ENCODE assay signal across 25 cellular contexts in genomic region chr7:12323415-12323814, GRCh38.
DNase-seq lines count a peak whose midpoint lies in the region; ATAC-seq and TF ChIP-seq lines count a peak whose summit lies in the region.
"Had no signal": no experiment of that assay in that cellular context is flagged by ENCODE, and none has a peak within 500 bp of the region (broad histone marks: within the 10 kb centered on the region; RNA-seq: fewer than 3 reads in every experiment).

No MANE protein-coding gene starts in this region.

- peak; percentile 13 for ATAC-seq in GM18498 (IDR thresholded peaks at IDR 0.05; ENCODE audit: unreplicated experiment)
- ATAC-seq in GM21786 (IDR thresholded peaks at IDR 0.05; ENCODE audit: unreplicated experiment), result peak; percentile 15
- no peak for ATAC-seq in omental fat pad (ENCODE audit: low FRiP score)
- no peak for ATAC-seq in HG02840 (IDR thresholded peaks at IDR 0.05; ENCODE audit: low FRiP score, unreplicated experiment)
- ATAC-seq: HCT116; left ventricle myocardium superior; naive thymus-derived CD4-positive, alpha-beta T cell had no signal

- H3K36me3 Mint-ChIP-seq in glutamatergic neuron (ENCODE audit: unreplicated experiment), result no peaks in the 10 kb centered on the region
- H3K36me3 Mint-ChIP-seq: CD4-positive, CD25-positive, alpha-beta regulatory T cell; naive thymus-derived CD4-positive, alpha-beta T cell had no signal

- H3K4me3 Mint-ChIP-seq in glutamatergic neuron (ENCODE audit: unreplicated experiment), result no peak overlapping the region
- H3K4me3 Mint-ChIP-seq: activated CD4-positive, alpha-beta T cell treated with anti-CD3 and anti-CD28 coated beads, Interleukin-2, amount 10 ng/mL, durations not matched to agents 7 days and 5 days; activated T-helper 1 cell treated with anti-CD3 and anti-CD28 coated beads, Interleukin-12 subunit alpha, Interleukin-12 subunit beta, Interleukin-2, Interleukin-4 antibody, amounts not matched to agents 30 ng/mL and 10 ng/mL and 1 ng/mL, durations not matched to agents 14 hours and 24 hours and 36 hours; CD4-positive, CD25-positive, alpha-beta regulatory T cell; endodermal cell; mesothelial cell of epicardium; naive thymus-derived CD4-positive, alpha-beta T cell had no signal

- peaks cover 2% of the 10 kb centered on the region for H3K27me3 Mint-ChIP-seq in glutamatergic neuron (ENCODE audit: unreplicated experiment)
- H3K27me3 Mint-ChIP-seq: activated CD4-positive, alpha-beta T cell treated with anti-CD3 and anti-CD28 coated beads, Interleukin-2, amount 10 ng/mL, durations not matched to agents 7 days and 5 days; CD4-positive, CD25-positive, alpha-beta regulatory T cell had no signal

- TF ChIP-seq CTCF in glutamatergic neuron (IDR thresholded peaks at IDR 0.05; ENCODE audit: partially characterized antibody, unreplicated experiment) (no peak), omental fat pad (IDR thresholded peaks at IDR 0.05) (no peak)

- H3K27ac Mint-ChIP-seq in glutamatergic neuron (ENCODE audit: unreplicated experiment), result peak overlapping the region; percentile 7
- H3K27ac Mint-ChIP-seq: activated CD4-positive, alpha-beta T cell treated with anti-CD3 and anti-CD28 coated beads, Interleukin-2, amount 10 ng/mL, durations not matched to agents 7 days and 5 days; activated T-helper 1 cell treated with anti-CD3 and anti-CD28 coated beads, Interleukin-12 subunit alpha, Interleukin-12 subunit beta, Interleukin-2, Interleukin-4 antibody, amounts not matched to agents 30 ng/mL and 10 ng/mL and 1 ng/mL, durations not matched to agents 14 hours and 24 hours and 36 hours; CD4-positive, CD25-positive, alpha-beta regulatory T cell; endodermal cell; mesothelial cell of epicardium; naive thymus-derived CD4-positive, alpha-beta T cell had no signal

- DNase-seq in NCI-H1105 (lab: John Stamatoyannopoulos, UW) (peak; percentile 47), glutamatergic neuron (no peak), omental fat pad (ENCODE audit: low spot score) (no peak), glomerular visceral epithelial cell (ENCODE audit: extremely low spot score) (no peak), DMS114 treated with DMSO at 0.1 percent for 48 hours (lab: John Stamatoyannopoulos, UW; ENCODE audit: unreplicated experiment) (no peak)
- DNase-seq: activated CD4-positive, alpha-beta T cell treated with anti-CD3 and anti-CD28 coated beads, Interleukin-2, amount 10 ng/mL, durations not matched to agents 7 days and 5 days; activated naive CD4-positive, alpha-beta T cell treated with anti-CD3 and anti-CD28 coated beads, Interleukin-2, amount 50 U/mL, for 16 hours; cortex of kidney; endodermal cell; esophagus squamous epithelium; KBM-7; left ventricle myocardium superior; naive thymus-derived CD4-positive, alpha-beta T cell; NCI-H1694 treated with DMSO at 0.1 percent for 48 hours; occipital lobe; SK-N-SH; stimulated activated CD4-positive, alpha-beta T cell treated with anti-CD3 and anti-CD28 coated beads, Interleukin-1b, Interleukin-23, amount 100 ng/mL, for 48 hours; upper lobe of left lung had no signal

- H3K4me1 Mint-ChIP-seq in glutamatergic neuron (ENCODE audit: low read depth, unreplicated experiment), result peaks cover 18% of the 10 kb centered on the region
- H3K4me1 Mint-ChIP-seq: activated CD4-positive, alpha-beta T cell treated with anti-CD3 and anti-CD28 coated beads, Interleukin-2, amount 10 ng/mL, durations not matched to agents 7 days and 5 days; CD4-positive, CD25-positive, alpha-beta regulatory T cell had no signal

- H3K9me3 Mint-ChIP-seq in glutamatergic neuron (ENCODE audit: unreplicated experiment), result peaks cover 1% of the 10 kb centered on the region
- H3K9me3 Mint-ChIP-seq: activated CD4-positive, alpha-beta T cell treated with anti-CD3 and anti-CD28 coated beads, Interleukin-2, amount 10 ng/mL, durations not matched to agents 7 days and 5 days; activated T-helper 1 cell treated with anti-CD3 and anti-CD28 coated beads, Interleukin-12 subunit alpha, Interleukin-12 subunit beta, Interleukin-2, Interleukin-4 antibody, amounts not matched to agents 30 ng/mL and 10 ng/mL and 1 ng/mL, durations not matched to agents 14 hours and 24 hours and 36 hours; CD4-positive, CD25-positive, alpha-beta regulatory T cell; endodermal cell; mesothelial cell of epicardium; naive thymus-derived CD4-positive, alpha-beta T cell had no signal

Comparison
In these comparisons a context has a peak if more than half of its experiments do, and no peak if none do; other contexts are left out.
1. ATAC-seq: peak in GM18498 (single experiment) and GM21786 (single experiment); none in omental fat pad (single experiment) and HG02840 (single experiment).